1 cellular context compared by ENCODE assay signal in genomic region chr1:32197837-32198236, GRCh38.
TF ChIP-seq lines count a peak whose summit lies in the region.

No MANE protein-coding gene starts in this region.

TF ChIP-seq in HEK293T, 16 proteins besides CTCF, POLR2A, EP300 and RAD21:
- TF ChIP-seq SP1 (IDR thresholded peaks at IDR 0.05) (no peak), TARDBP (IDR thresholded peaks at IDR 0.05) (no peak), FOXM1 (IDR thresholded peaks at IDR 0.05; ENCODE audit: borderline replicate concordance) (no peak), LEF1 (IDR thresholded peaks at IDR 0.05; ENCODE audit: borderline replicate concordance) (no peak)
